Comparison of ENCODE assay signal across 10 cellular contexts in genomic region chr10:25026463-25026862, GRCh38. TPM values are rescaled to one million over a fixed set of nuclear protein-coding genes. Genes with fewer than 3 reads are reported as not detected.
DNase-seq lines count a peak whose midpoint lies in the region; ATAC-seq and TF ChIP-seq lines count a peak whose summit lies in the region.
"Had no signal": no experiment of that assay in that cellular context is flagged by ENCODE, and none has a peak within 500 bp of the region (broad histone marks: within the 10 kb centered on the region; RNA-seq: fewer than 3 reads in every experiment).

No MANE protein-coding gene starts in this region.

- DNase-seq in DMS79 treated with DMSO at 0.1 percent for 48 hours (lab: John Stamatoyannopoulos, UW) (peak; percentile 45), DMS79 (lab: John Stamatoyannopoulos, UW) (no peak), RWPE2 (ENCODE audit: low spot score) (no peak), fibroblast of peridontal ligament (ENCODE audit: extremely low read depth) (peak; percentile 55), psoas muscle (no peak), G401 (ENCODE audit: low spot score) (no peak)
- no peak for DNase-seq in activated CD4-positive, alpha-beta memory T cell treated with anti-CD3 and anti-CD28 coated beads, Interleukin-2, amount 10 ng/mL, durations not matched to agents 7 days and 5 days
- DNase-seq: activated naive CD4-positive, alpha-beta T cell had no signal

- H3K9me3 Mint-ChIP-seq in activated CD4-positive, alpha-beta memory T cell treated with anti-CD3 and anti-CD28 coated beads, Interleukin-2, amount 10 ng/mL, durations not matched to agents 7 days and 5 days, result no peaks in the 10 kb centered on the region

- no peaks in the 10 kb centered on the region for H3K9me3 ChIP-seq in RWPE2 (ENCODE audit: severe bottlenecking)
- no peaks in the 10 kb centered on the region for H3K9me3 ChIP-seq in psoas muscle

- H3K27me3 ChIP-seq in RWPE2 (ENCODE audit: insufficient read depth, poor library complexity, severe bottlenecking), result no peaks in the 10 kb centered on the region
- no peaks in the 10 kb centered on the region for H3K27me3 ChIP-seq in psoas muscle (ENCODE audit: insufficient read depth in 3 of 3, low read length in 2 of 3)

- no peak overlapping the region for H3K27ac Mint-ChIP-seq in activated CD4-positive, alpha-beta memory T cell treated with anti-CD3 and anti-CD28 coated beads, Interleukin-2, amount 10 ng/mL, durations not matched to agents 7 days and 5 days

- POLR2A ChIA-PET in activated CD4-positive, alpha-beta memory T cell treated with anti-CD3 and anti-CD28 coated beads, Interleukin-2, amount 10 ng/mL, durations not matched to agents 7 days and 5 days (lab: Charles Lee), result no interaction called here

- no peaks in the 10 kb centered on the region for H3K36me3 Mint-ChIP-seq in activated CD4-positive, alpha-beta memory T cell treated with anti-CD3 and anti-CD28 coated beads, Interleukin-2, amount 10 ng/mL, durations not matched to agents 7 days and 5 days (ENCODE audit: low read depth)

- H3K27me3 Mint-ChIP-seq in activated CD4-positive, alpha-beta memory T cell treated with anti-CD3 and anti-CD28 coated beads, Interleukin-2, amount 10 ng/mL, durations not matched to agents 7 days and 5 days, result no peaks in the 10 kb centered on the region

- no peaks in the 10 kb centered on the region for H3K4me1 Mint-ChIP-seq in activated CD4-positive, alpha-beta memory T cell treated with anti-CD3 and anti-CD28 coated beads, Interleukin-2, amount 10 ng/mL, durations not matched to agents 7 days and 5 days

- no peak overlapping the region for H3K4me3 Mint-ChIP-seq in activated CD4-positive, alpha-beta memory T cell treated with anti-CD3 and anti-CD28 coated beads, Interleukin-2, amount 10 ng/mL, durations not matched to agents 7 days and 5 days

- 82 to 89% (median 89%) methylated on average over 1 of the region's 1 CpG for WGBS in psoas muscle, 3 donors

- peak; percentile 80 for TF ChIP-seq CTCF in RWPE2 (IDR thresholded peaks at IDR 0.05; ENCODE audit: poor library complexity, severe bottlenecking)
- TF ChIP-seq CTCF in psoas muscle (IDR thresholded peaks at IDR 0.05), result peak; percentile 22

- H3K4me3 ChIP-seq in RWPE2 (ENCODE audit: severe bottlenecking), result no peak overlapping the region
- no peak overlapping the region for H3K4me3 ChIP-seq in psoas muscle

- CTCF ChIA-PET in activated CD4-positive, alpha-beta memory T cell treated with anti-CD3 and anti-CD28 coated beads, Interleukin-2, amount 10 ng/mL, durations not matched to agents 7 days and 5 days (lab: Charles Lee), result no interaction called here

- ATAC-seq in RWPE2 (ENCODE audit: low read depth) (no peak), psoas muscle (no peak), HG03159 (IDR thresholded peaks at IDR 0.05; ENCODE audit: unreplicated experiment) (no peak)

- H3K27ac ChIP-seq in RWPE2 (ENCODE audit: poor library complexity, severe bottlenecking) (no peak overlapping the region), psoas muscle (no peak overlapping the region)

- in situ Hi-C loops in G401 (cut with HindIII; ENCODE audit: low sequenced_read_pairs), result no loop called here

- H3K4me1 ChIP-seq in RWPE2 (ENCODE audit: insufficient read depth, poor library complexity, severe bottlenecking) (no peaks in the 10 kb centered on the region), psoas muscle (no peaks in the 10 kb centered on the region)

- intact Hi-C loops in psoas muscle (cut with DNase I), result no loop called here

- H3K36me3 ChIP-seq in RWPE2 (ENCODE audit: low read depth), result no peaks in the 10 kb centered on the region
- peaks cover 0 to 5% of the 10 kb centered on the region in 2 donors for H3K36me3 ChIP-seq in psoas muscle (ENCODE audit: insufficient read depth in 1 of 2, low read depth in 1 of 2)

RNA-seq across cellular contexts. Expression of gene THNSL1, which starts 10.1 kb away (rescaled TPM):
- total RNA-seq in psoas muscle, result 1 to 10 TPM; 2.0 to 8.7 (median 5.7) TPM
- 1 to 10 TPM; 2.0 to 4.6 (median 2.7) TPM for polyA plus RNA-seq in psoas muscle
- 6.4 TPM in 2 replicates for total RNA-seq in G401 (2014; rRNA removed; shearing (Covaris generic))
- 1 to 10 TPM; 2.2 to 2.4 TPM for total RNA-seq in activated CD4-positive, alpha-beta memory T cell treated with anti-CD3 and anti-CD28 coated beads, Interleukin-2, amount 10 ng/mL, durations not matched to agents 7 days and 5 days

RNA-seq across cellular contexts. Expression of gene ENKUR, which starts 10.5 kb away (rescaled TPM):
- total RNA-seq in psoas muscle, result not detected
- under 1 TPM in 2 of 3 donors, not detected in 1; 0.03 to 0.05 TPM for polyA plus RNA-seq in psoas muscle
- not detected in 2 replicates for total RNA-seq in G401 (2014; rRNA removed; shearing (Covaris generic))
- total RNA-seq in activated CD4-positive, alpha-beta memory T cell treated with anti-CD3 and anti-CD28 coated beads, Interleukin-2, amount 10 ng/mL, durations not matched to agents 7 days and 5 days, result not detected
- total RNA-seq: mesenteric fat pad had no signal

Comparison
In these comparisons a context has a peak if more than half of its experiments do, and no peak if none do; other contexts are left out.
1. DNase-seq: peak in DMS79 treated with DMSO at 0.1 percent for 48 hours (single experiment) and fibroblast of peridontal ligament (single experiment); none in DMS79 (single experiment), RWPE2 (single experiment), psoas muscle (0 of 2), G401 (single experiment) and activated CD4-positive, alpha-beta memory T cell treated with anti-CD3 and anti-CD28 coated beads, Interleukin-2, amount 10 ng/mL, durations not matched to agents 7 days and 5 days (single experiment).